In the genomic region with DNA sequence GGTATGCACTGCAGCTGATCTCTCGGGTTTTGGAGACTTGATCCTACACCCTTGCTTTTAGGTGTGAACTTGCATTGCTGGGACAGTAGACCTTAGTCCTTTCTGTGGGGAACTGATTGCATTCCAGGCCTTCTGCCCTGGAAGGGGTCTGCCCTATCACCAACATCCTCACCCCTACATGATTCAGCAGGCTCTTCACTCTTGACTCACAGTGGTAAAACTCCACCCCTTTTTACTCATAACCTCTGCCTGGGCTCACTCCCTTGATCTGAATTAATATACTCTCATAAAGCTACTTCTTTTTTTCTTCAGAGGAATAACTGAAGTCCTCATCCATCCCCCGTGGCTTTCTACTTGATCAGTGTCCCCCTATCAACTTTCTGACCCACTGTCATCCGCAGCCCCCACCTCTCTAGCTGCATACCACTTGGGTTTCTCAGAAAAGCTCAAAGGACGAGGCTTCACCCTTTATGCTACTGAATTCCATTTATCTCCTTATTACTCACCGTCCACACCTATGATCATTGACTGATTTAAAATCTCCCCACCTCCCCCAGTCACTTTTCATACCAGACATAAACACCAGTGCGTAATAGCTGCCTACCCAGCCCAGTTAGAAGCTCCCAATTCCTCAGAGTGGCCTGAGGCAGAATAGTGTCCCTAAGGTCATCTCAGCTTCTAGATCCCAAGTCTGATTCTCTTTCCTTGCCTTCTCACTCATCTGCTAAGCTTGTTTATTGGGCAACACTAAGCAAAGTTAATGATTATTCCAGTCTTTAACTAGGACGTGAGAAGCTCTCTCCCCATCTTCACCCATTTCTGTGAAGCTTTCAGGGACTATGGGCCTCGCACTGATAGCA, we compare ENCODE assay signal across 11 cellular contexts. TPM values are rescaled to one million over a fixed set of nuclear protein-coding genes. Genes with fewer than 3 reads are reported as not detected.
DNase-seq lines count a peak whose midpoint lies in the region; ATAC-seq and TF ChIP-seq lines count a peak whose summit lies in the region.
"Had no signal": no experiment of that assay in that cellular context is flagged by ENCODE, and none has a peak within 500 bp of the region (broad histone marks: within the 10 kb centered on the region; RNA-seq: fewer than 3 reads in every experiment).

No MANE protein-coding gene starts in this region.

- CTCF ChIA-PET in Calu3 (lab: Charles Lee) = interaction anchor here (0.8 to 1.2 kb wide), 4 partner anchors 9 to 102 kb away, joined by 3 to 4 read pairs (median 3); partner anchors contain the start of gene PALLD

- no TSS peak for BruUV-seq in Calu3 (replicated peaks; lab: Mats Ljungman, UMichigan)

- no peaks in the 10 kb centered on the region for H3K36me3 ChIP-seq in left lung
- H3K36me3 ChIP-seq: spleen had no signal

- H3K27ac ChIP-seq in left lung = no peak overlapping the region
- H3K27ac ChIP-seq: spleen had no signal

- TF ChIP-seq CTCF in Calu3 (IDR thresholded peaks at IDR 0.05; ENCODE audit: unreplicated experiment) = no peak
- TF ChIP-seq CTCF in left lung (IDR thresholded peaks at IDR 0.05) = no peak
- TF ChIP-seq CTCF in GM10266 (IDR thresholded peaks at IDR 0.05; ENCODE audit: control insufficient read depth, insufficient read depth, low read depth, missing control alignments) = no peak
- TF ChIP-seq CTCF in natural killer cell (IDR thresholded peaks at IDR 0.05) = no peak

- H3K27me3 Mint-ChIP-seq in Calu3 (ENCODE audit: unreplicated experiment) (no peaks in the 10 kb centered on the region), natural killer cell (ENCODE audit: low read depth in 2 of 2) (peaks cover 20 to 21% of the 10 kb centered on the region in 2 donors)
- peaks cover under 1% of the 10 kb centered on the region for H3K27me3 Mint-ChIP-seq in activated naive CD8-positive, alpha-beta T cell treated with anti-CD3 and anti-CD28 coated beads for 36 hours
- peaks cover 11% of the 10 kb centered on the region for H3K27me3 Mint-ChIP-seq in stimulated activated memory B cell treated with anti-CD40 and anti-IgM and Interleukin-4, amounts not matched to agents 10 μg/mL and 1 μg/mL and 100 μg/mL, for 72 hours

- DNase-seq in Calu3 = no peak
- peak; percentile 89 for DNase-seq in LHCN-M2 (ENCODE audit: low read depth)
- no peak for DNase-seq in activated naive CD8-positive, alpha-beta T cell treated with anti-CD3 and anti-CD28 coated beads for 36 hours
- DNase-seq in left lung = no peak
- DNase-seq in GM10266 (ENCODE audit: extremely low spot score) = no peak
- DNase-seq in stimulated activated naive CD4-positive, alpha-beta T cell (lab: John Stamatoyannopoulos, UW) = no peak
- DNase-seq in natural killer cell = no peak
- DNase-seq: immature natural killer cell, NCI-H2171, spleen had no signal

- H3K36me3 Mint-ChIP-seq in Calu3 (ENCODE audit: insufficient read depth, unreplicated experiment) = no peaks in the 10 kb centered on the region
- H3K36me3 Mint-ChIP-seq in activated naive CD8-positive, alpha-beta T cell treated with anti-CD3 and anti-CD28 coated beads for 36 hours = no peaks in the 10 kb centered on the region
- H3K36me3 Mint-ChIP-seq in natural killer cell = no peaks in the 10 kb centered on the region
- no peaks in the 10 kb centered on the region for H3K36me3 Mint-ChIP-seq in stimulated activated memory B cell treated with anti-CD40 and anti-IgM and Interleukin-4, amounts not matched to agents 10 μg/mL and 1 μg/mL and 100 μg/mL, for 72 hours

- no peaks in the 10 kb centered on the region for H3K9me3 Mint-ChIP-seq in Calu3 (ENCODE audit: low read depth, unreplicated experiment)
- H3K9me3 Mint-ChIP-seq in activated naive CD8-positive, alpha-beta T cell treated with anti-CD3 and anti-CD28 coated beads for 36 hours = no peaks in the 10 kb centered on the region
- peaks cover 0 to under 1% of the 10 kb centered on the region in 2 donors for H3K9me3 Mint-ChIP-seq in natural killer cell
- no peaks in the 10 kb centered on the region for H3K9me3 Mint-ChIP-seq in stimulated activated memory B cell treated with anti-CD40 and anti-IgM and Interleukin-4, amounts not matched to agents 10 μg/mL and 1 μg/mL and 100 μg/mL, for 72 hours
- H3K9me3 Mint-ChIP-seq: immature natural killer cell had no signal

- no peak overlapping the region for H3K4me3 ChIP-seq in left lung
- H3K4me3 ChIP-seq: spleen had no signal

- ATAC-seq in left lung = peak; percentile 76
- no peak for ATAC-seq in natural killer cell
- ATAC-seq in stimulated activated memory B cell treated with anti-CD40 and anti-IgM and Interleukin-4, amounts not matched to agents 10 μg/mL and 1 μg/mL and 100 μg/mL, for 72 hours = no peak

- H3K4me1 Mint-ChIP-seq in Calu3 (ENCODE audit: low read depth, unreplicated experiment) (peaks cover 41% of the 10 kb centered on the region), natural killer cell (peaks cover 1% of the 10 kb centered on the region in 2 donors)
- H3K4me1 Mint-ChIP-seq in activated naive CD8-positive, alpha-beta T cell treated with anti-CD3 and anti-CD28 coated beads for 36 hours = peaks cover 30% of the 10 kb centered on the region
- peaks cover under 1% of the 10 kb centered on the region for H3K4me1 Mint-ChIP-seq in stimulated activated memory B cell treated with anti-CD40 and anti-IgM and Interleukin-4, amounts not matched to agents 10 μg/mL and 1 μg/mL and 100 μg/mL, for 72 hours

- H3K27ac Mint-ChIP-seq in Calu3 (ENCODE audit: unreplicated experiment) = peak overlapping the region; percentile 77
- H3K27ac Mint-ChIP-seq in activated naive CD8-positive, alpha-beta T cell treated with anti-CD3 and anti-CD28 coated beads for 36 hours = peak overlapping the region; percentile 70
- no peak overlapping the region for H3K27ac Mint-ChIP-seq in natural killer cell
- no peak overlapping the region for H3K27ac Mint-ChIP-seq in stimulated activated memory B cell treated with anti-CD40 and anti-IgM and Interleukin-4, amounts not matched to agents 10 μg/mL and 1 μg/mL and 100 μg/mL, for 72 hours
- H3K27ac Mint-ChIP-seq: immature natural killer cell had no signal

- H3K4me1 ChIP-seq in left lung = peaks cover 0 to 7% of the 10 kb centered on the region in 2 donors
- H3K4me1 ChIP-seq: spleen had no signal

- intact Hi-C loops in Calu3 (cut with micrococcal nuclease; ENCODE audit: unreplicated experiment) = no loop called here
- intact Hi-C loops in left lung (cut with DNase I) = no loop called here
- intact Hi-C loops in natural killer cell (cut with micrococcal nuclease) = no loop called here

- no peaks in the 10 kb centered on the region for H3K27me3 ChIP-seq in left lung
- H3K27me3 ChIP-seq: spleen had no signal

- H3K9me3 ChIP-seq in left lung = no peaks in the 10 kb centered on the region
- H3K9me3 ChIP-seq: spleen had no signal

- H3K4me3 Mint-ChIP-seq in Calu3 (ENCODE audit: low read depth, unreplicated experiment) = peak overlapping the region; percentile 45
- no peak overlapping the region for H3K4me3 Mint-ChIP-seq in activated naive CD8-positive, alpha-beta T cell treated with anti-CD3 and anti-CD28 coated beads for 36 hours
- H3K4me3 Mint-ChIP-seq in natural killer cell = no peak overlapping the region
- H3K4me3 Mint-ChIP-seq in stimulated activated memory B cell treated with anti-CD40 and anti-IgM and Interleukin-4, amounts not matched to agents 10 μg/mL and 1 μg/mL and 100 μg/mL, for 72 hours = no peak overlapping the region
- H3K4me3 Mint-ChIP-seq: immature natural killer cell had no signal

RNA-seq across cellular contexts. Expression of gene DDX60L, which starts 6.9 kb away (rescaled TPM):
- total RNA-seq in Calu3 (2022) (32.5 and 73.2 TPM in 2 replicates), LHCN-M2 (2014; rRNA removed) (27.2 and 41.3 TPM in 2 replicates), left lung (10 to 100 TPM; 23.1 to 44.7 TPM), natural killer cell (10 to 100 TPM; 45.1 to 62.7 (median 47.5) TPM)
- 15.6 TPM for polyA plus RNA-seq in LHCN-M2 (2012)
- 10 to 100 TPM; 10.8 to 12.9 TPM for total RNA-seq in activated naive CD8-positive, alpha-beta T cell treated with anti-CD3 and anti-CD28 coated beads for 36 hours

RNA-seq across cellular contexts. Expression of gene PALLD, which starts 9.7 kb away (rescaled TPM):
- 13.1 and 27.6 TPM in 2 replicates for total RNA-seq in Calu3 (2022)
- 143 and 176 TPM in 2 replicates for total RNA-seq in LHCN-M2 (2014; rRNA removed)
- polyA plus RNA-seq in LHCN-M2 (2012) = 406 TPM
- under 1 TPM; 0.41 to 0.94 TPM for total RNA-seq in activated naive CD8-positive, alpha-beta T cell treated with anti-CD3 and anti-CD28 coated beads for 36 hours
- total RNA-seq in left lung = 100 to 1,000 TPM in 1 of 2 donors, 10 to 100 TPM in 1; 80.4 to 194 TPM
- total RNA-seq in natural killer cell = 10 to 100 TPM; 15.1 to 25.4 (median 22.8) TPM

Comparison
In these comparisons a context has a peak if more than half of its experiments do, and no peak if none do; other contexts are left out.
1. H3K27ac Mint-ChIP-seq: peak in Calu3 (single experiment) and activated naive CD8-positive, alpha-beta T cell treated with anti-CD3 and anti-CD28 coated beads for 36 hours (single experiment); none in natural killer cell (0 of 2) and stimulated activated memory B cell treated with anti-CD40 and anti-IgM and Interleukin-4, amounts not matched to agents 10 μg/mL and 1 μg/mL and 100 μg/mL, for 72 hours (single experiment).